In the genomic region with DNA sequence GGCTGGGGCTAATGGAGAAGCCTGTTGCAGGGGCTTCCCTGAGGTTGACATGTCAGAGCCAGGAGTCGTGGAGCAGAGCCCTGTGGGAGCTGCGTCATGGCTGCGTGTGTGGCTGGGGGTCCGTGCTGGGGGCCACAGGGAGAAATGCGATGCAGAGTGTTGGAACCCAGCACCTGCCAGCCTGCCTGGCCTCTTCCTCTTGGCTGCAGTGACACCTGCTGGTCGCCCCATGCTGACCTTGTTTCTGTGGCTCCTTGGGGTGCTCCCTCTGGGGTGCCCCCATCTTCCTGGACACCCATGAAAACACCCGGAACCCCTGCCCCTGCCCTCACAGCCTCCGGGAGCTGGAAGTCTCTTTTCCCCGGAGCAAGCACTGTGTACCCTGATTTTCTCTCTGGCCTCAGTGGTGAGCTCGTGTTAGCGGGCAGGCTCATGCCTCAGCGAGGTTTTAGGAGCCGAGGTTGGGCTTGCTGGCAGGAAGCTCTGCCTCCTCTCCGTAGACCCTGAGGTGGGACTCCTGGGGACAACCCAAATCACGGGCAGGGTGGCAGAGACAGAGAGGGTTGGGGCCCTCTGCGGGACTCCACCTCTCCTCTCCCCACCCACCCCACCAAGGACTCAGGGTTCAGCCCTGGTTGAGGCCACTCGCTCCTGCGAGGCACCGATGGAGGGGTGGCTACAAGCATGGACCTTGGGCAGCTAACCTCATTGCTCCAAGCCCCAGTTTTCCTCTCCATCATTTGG, we compare ENCODE assay signal across 9 cellular contexts.
DNase-seq lines count a peak whose midpoint lies in the region; ATAC-seq, FAIRE-seq and TF ChIP-seq lines count a peak whose summit lies in the region.
"Had no signal": no experiment of that assay in that cellular context is flagged by ENCODE, and none has a peak within 500 bp of the region (broad histone marks: within the 10 kb centered on the region; RNA-seq: fewer than 3 reads in every experiment).

No MANE protein-coding gene starts in this region.

- ATAC-seq in gastroesophageal sphincter (no peak), gastrocnemius medialis (peak; percentile 25 to 61), GM18870 (IDR thresholded peaks at IDR 0.05; ENCODE audit: unreplicated experiment) (no peak)
- no peak for ATAC-seq in stimulated activated effector memory CD8-positive, alpha-beta T cell treated with anti-CD3 and anti-CD28 coated beads, Interleukin-12 subunit alpha, Interleukin-12 subunit beta, amount 100 ng/mL, for 72 hours

- H3K27ac Mint-ChIP-seq in stimulated activated effector memory CD8-positive, alpha-beta T cell treated with anti-CD3 and anti-CD28 coated beads, Interleukin-12 subunit alpha, Interleukin-12 subunit beta, amount 100 ng/mL, for 72 hours = no peak overlapping the region
- H3K27ac Mint-ChIP-seq: T-helper 1 cell treated with Interleukin-12 subunit alpha and Interleukin-12 subunit beta and Interleukin-4 antibody, amounts not matched to agents 30 μg/mL and 1 μg/mL, for 36 hours had no signal

- TF ChIP-seq POLR2A in GM12891 (IDR thresholded peaks at IDR 0.05; ENCODE audit: low read depth, low read length) (no peak), gastroesophageal sphincter (IDR thresholded peaks at IDR 0.05) (no peak), gastrocnemius medialis (IDR thresholded peaks at IDR 0.05) (no peak)

- CTCF ChIA-PET in RWPE1 (lab: Yijun Ruan, JAX) = interaction anchor here (0.6 to 1.5 kb wide), 6 partner anchors 33 to 419 kb away, joined by 3 to 6 read pairs (median 4); no protein-coding TSS in a partner anchor

- no peaks in the 10 kb centered on the region for H3K9me3 Mint-ChIP-seq in stimulated activated effector memory CD8-positive, alpha-beta T cell treated with anti-CD3 and anti-CD28 coated beads, Interleukin-12 subunit alpha, Interleukin-12 subunit beta, amount 100 ng/mL, for 72 hours
- H3K9me3 Mint-ChIP-seq: T-helper 1 cell treated with Interleukin-12 subunit alpha and Interleukin-12 subunit beta and Interleukin-4 antibody, amounts not matched to agents 30 μg/mL and 1 μg/mL, for 36 hours had no signal

- H3K4me3 ChIP-seq in gastroesophageal sphincter = no peak overlapping the region
- no peak overlapping the region for H3K4me3 ChIP-seq in gastrocnemius medialis

- H3K4me1 ChIP-seq in gastroesophageal sphincter (peaks cover 0 to 22% (median 5%) of the 10 kb centered on the region in 3 donors), gastrocnemius medialis (no peaks in the 10 kb centered on the region)
- H3K4me1 ChIP-seq: parathyroid adenoma had no signal

- H3K36me3 Mint-ChIP-seq in stimulated activated effector memory CD8-positive, alpha-beta T cell treated with anti-CD3 and anti-CD28 coated beads, Interleukin-12 subunit alpha, Interleukin-12 subunit beta, amount 100 ng/mL, for 72 hours = no peaks in the 10 kb centered on the region

- no peak for TF ChIP-seq EP300 in gastroesophageal sphincter (IDR thresholded peaks at IDR 0.05)

- in situ Hi-C loops in gastrocnemius medialis (cut with MboI; ENCODE audit: low sequenced_read_pairs in 4 of 4) = loop anchor here in 2 of 4 donors (10.0 kb wide), 1 partner anchor 101 kb away; a partner anchor contains a TSS

- H3K9me3 ChIP-seq in gastroesophageal sphincter (no peaks in the 10 kb centered on the region), gastrocnemius medialis (no peaks in the 10 kb centered on the region)

- no peaks in the 10 kb centered on the region for H3K36me3 ChIP-seq in gastroesophageal sphincter
- H3K36me3 ChIP-seq in gastrocnemius medialis = no peaks in the 10 kb centered on the region

- POLR2A ChIA-PET in RWPE1 (lab: Yijun Ruan, JAX; ENCODE audit: low non-redundant PET) = no interaction called here

- DNase-seq in GM12891 (ENCODE audit: insufficient read length, low spot score) (peak; percentile 59), RWPE1 (ENCODE audit: low spot score) (peak; percentile 24), gastrocnemius medialis (no peak), RKO (ENCODE audit: low spot score) (no peak)
- DNase-seq in stimulated activated effector memory CD8-positive, alpha-beta T cell treated with anti-CD3 and anti-CD28 coated beads, Interleukin-12 subunit alpha, Interleukin-12 subunit beta, amount 100 ng/mL, for 72 hours (ENCODE audit: low spot score in 2 of 2) = no peak

- intact Hi-C loops in gastrocnemius medialis (cut with DNase I; ENCODE audit: low total_unique reads) = loop anchor here (1.0 kb wide), 1 partner anchor 104 kb away; a partner anchor contains a TSS

- H3K4me3 Mint-ChIP-seq in stimulated activated effector memory CD8-positive, alpha-beta T cell treated with anti-CD3 and anti-CD28 coated beads, Interleukin-12 subunit alpha, Interleukin-12 subunit beta, amount 100 ng/mL, for 72 hours = no peak overlapping the region
- H3K4me3 Mint-ChIP-seq: T-helper 1 cell treated with Interleukin-12 subunit alpha and Interleukin-12 subunit beta and Interleukin-4 antibody, amounts not matched to agents 30 μg/mL and 1 μg/mL, for 36 hours had no signal

- H3K27ac ChIP-seq in RWPE1 = no peak overlapping the region
- H3K27ac ChIP-seq in gastroesophageal sphincter = peak overlapping the region in 3 of 4 donors; percentile 33 to 54 (median 33)
- no peak overlapping the region for H3K27ac ChIP-seq in gastrocnemius medialis
- H3K27ac ChIP-seq: parathyroid adenoma had no signal

- 53 to 80% methylated on average over 1 to 3 of the region's 19 CpGs for WGBS in gastroesophageal sphincter (ENCODE audit: low coverage in 1 of 2), 2 donors

- H3K27me3 ChIP-seq in gastroesophageal sphincter = no peaks in the 10 kb centered on the region
- H3K27me3 ChIP-seq in gastrocnemius medialis = peaks cover 0 to 18% (median 6%) of the 10 kb centered on the region in 3 donors

- H3K4me1 Mint-ChIP-seq in stimulated activated effector memory CD8-positive, alpha-beta T cell treated with anti-CD3 and anti-CD28 coated beads, Interleukin-12 subunit alpha, Interleukin-12 subunit beta, amount 100 ng/mL, for 72 hours = peaks cover 9% of the 10 kb centered on the region

- no peak for TF ChIP-seq CTCF in RWPE1 (conservative IDR thresholded peaks at IDR 0.05; ENCODE audit: low read depth)
- peak in 3 of 4 experiments; percentile 71 to 86 (median 75) for TF ChIP-seq CTCF in gastroesophageal sphincter (IDR thresholded peaks at IDR 0.05)
- TF ChIP-seq CTCF in gastrocnemius medialis (IDR thresholded peaks at IDR 0.05 in 4 of 5, conservative IDR thresholded peaks at IDR 0.05 in 1 of 5) = peak; percentile 72 to 84 (median 80)

- no peak for FAIRE-seq in GM12891 (lab: Jason Lieb, UNC)

TF ChIP-seq in GM12891, 5 proteins besides CTCF, POLR2A, EP300 and RAD21:
- TF ChIP-seq POLR2AphosphoS5 (IDR thresholded peaks at IDR 0.05; ENCODE audit: low read depth, low read length) (no peak), POU2F2 (IDR thresholded peaks at IDR 0.05; ENCODE audit: low read depth, low read length) (no peak), TAF1 (IDR thresholded peaks at IDR 0.05; ENCODE audit: low read depth, low read length) (no peak), SPI1 (IDR thresholded peaks at IDR 0.05; ENCODE audit: low read depth, low read length) (no peak), PAX5 (IDR thresholded peaks at IDR 0.05; ENCODE audit: insufficient read depth, low read length, severe bottlenecking) (no peak)
TF ChIP-seq in GM12891: peak in this region for 0.

Comparison
In these comparisons a context has a peak if more than half of its experiments do, and no peak if none do; other contexts are left out.
1. DNase-seq: peak in GM12891 (single experiment) and RWPE1 (single experiment); none in gastrocnemius medialis (0 of 2), stimulated activated effector memory CD8-positive, alpha-beta T cell treated with anti-CD3 and anti-CD28 coated beads, Interleukin-12 subunit alpha, Interleukin-12 subunit beta, amount 100 ng/mL, for 72 hours (0 of 2) and RKO (single experiment).
2. H3K27ac ChIP-seq: peak in gastroesophageal sphincter (3 of 4); none in RWPE1 (single experiment) and gastrocnemius medialis (0 of 4).
3. ATAC-seq: peak in gastrocnemius medialis (2 of 2); none in gastroesophageal sphincter (single experiment), GM18870 (single experiment) and stimulated activated effector memory CD8-positive, alpha-beta T cell treated with anti-CD3 and anti-CD28 coated beads, Interleukin-12 subunit alpha, Interleukin-12 subunit beta, amount 100 ng/mL, for 72 hours (single experiment).